ENCODE assay signal across 10 cellular contexts in genomic region chr22:42688914-42689275, GRCh38. TPM values are rescaled to one million over a fixed set of nuclear protein-coding genes. Genes with fewer than 3 reads are reported as not detected.
DNase-seq lines count a peak whose midpoint lies in the region; ATAC-seq, FAIRE-seq and TF ChIP-seq lines count a peak whose summit lies in the region.
"Had no signal": no experiment of that assay in that cellular context is flagged by ENCODE, and none has a peak within 500 bp of the region (broad histone marks: within the 10 kb centered on the region; RNA-seq: fewer than 3 reads in every experiment).

No MANE protein-coding gene starts in this region.

- no peaks in the 10 kb centered on the region for H3K36me3 Mint-ChIP-seq in brain

- H2AFZ ChIP-seq in HCT116 (ENCODE audit: low read depth, low read length, poor library complexity, severe bottlenecking) (no peak overlapping the region), HepG2 (ENCODE audit: low read length) (no peak overlapping the region)

- TF ChIP-seq RAD21 in HCT116 (IDR thresholded peaks at IDR 0.05; ENCODE audit: low read depth) (no peak), HepG2 (CRISPR knock-in tag; IDR thresholded peaks at IDR 0.05) (no peak)

- H4K20me1 ChIP-seq in HCT116 (ENCODE audit: insufficient read depth), result no peaks in the 10 kb centered on the region
- H4K20me1 ChIP-seq in HepG2 (ENCODE audit: insufficient read depth, low read length), result no peaks in the 10 kb centered on the region

- H3K4me1 Mint-ChIP-seq in brain, result peaks cover 35% of the 10 kb centered on the region

- H3K79me2 ChIP-seq in HCT116 (ENCODE audit: insufficient read depth, low read length) (no peaks in the 10 kb centered on the region), HepG2 (ENCODE audit: insufficient read depth, low read length) (no peaks in the 10 kb centered on the region)

- H3K4me3 Mint-ChIP-seq in brain, result peak overlapping the region in 4 of 5 experiments; percentile 32 to 51 (median 40)

- H3K27ac ChIP-seq in HCT116 (ENCODE audit: low read depth, low read length), result peak overlapping the region; percentile 40; the same call in 1 of the 2 replicates
- no peak overlapping the region for H3K27ac ChIP-seq in HepG2 (ENCODE audit: extremely low read length, insufficient read depth, low read length)
- peak overlapping the region; percentile 74 to 91 (median 90) for H3K27ac ChIP-seq in stomach

- in situ Hi-C loops in HepG2 (cut with HindIII; ENCODE audit: extremely low pct_ligation_motif_present, low pct_unique_long_range_greater_than_20kb), result no loop called here

- intact Hi-C loops in HCT116 (cut with micrococcal nuclease), result no loop called here
- intact Hi-C loops in HepG2 (cut with micrococcal nuclease; ENCODE audit: unreplicated experiment), result no loop called here
- intact Hi-C loops in stomach (cut with DNase I; ENCODE audit: low total_unique reads), result no loop called here

- CTCF ChIA-PET in HCT116 (lab: Charles Lee) (no interaction called here), HepG2 (lab: Yijun Ruan, JAX; ENCODE audit: low intra/inter-chr PET ratio, low total read pairs) (no interaction called here)

- peaks cover 7% of the 10 kb centered on the region for H3K27me3 Mint-ChIP-seq in brain

- RAD21 ChIA-PET in HCT116 (lab: Charles Lee; ENCODE audit: low non-redundant PET in 1 of 2, low total read pairs in 2 of 2, uncharacterized antibody in 2 of 2, unreplicated experiment in 2 of 2), result no interaction called here

- POLR2A ChIA-PET in HCT116 (lab: Charles Lee), result no interaction called here
- POLR2A ChIA-PET in HepG2 (lab: Yijun Ruan, JAX), result interaction anchor here (1.2 to 3.7 kb wide), 4 partner anchors 9 to 73 kb away, joined by 7 to 16 read pairs (median 8); partner anchors contain the start of genes CYB5R3 and POLDIP3

- 3% methylated on average over 4 of the region's 8 CpGs for WGBS in HepG2 (ENCODE audit: low lambda C conversion rate)
- WGBS in stomach, 5 donors, result 28 to 45% (median 33%) methylated on average over 4 to 8 of the region's 8 CpGs

- ATAC-seq in HCT116 (no peak), HepG2 (no peak), HG02884 (IDR thresholded peaks at IDR 0.05; ENCODE audit: unreplicated experiment) (no peak)

- H3K27ac Mint-ChIP-seq in brain, result peak overlapping the region; percentile 86 to 96 (median 91)

- H3K9ac ChIP-seq in HCT116 (ENCODE audit: low read length) (no peak overlapping the region), HepG2 (ENCODE audit: insufficient read depth, low read depth, low read length) (peak overlapping the region; percentile 41; the same call in 1 of the 2 replicates)

- TF ChIP-seq POLR2A in HCT116 (IDR thresholded peaks at IDR 0.05; ENCODE audit: borderline replicate concordance, extremely low read depth, insufficient read depth, insufficient read length), result no peak
- no peak for TF ChIP-seq POLR2A in HepG2 (IDR thresholded peaks at IDR 0.05; ENCODE audit: insufficient read depth in 1 of 2, low read depth in 2 of 2, low read length in 2 of 2)
- no peak for TF ChIP-seq POLR2A in stomach (IDR thresholded peaks at IDR 0.05)
- TF ChIP-seq POLR2A in GM12891 (IDR thresholded peaks at IDR 0.05; ENCODE audit: low read depth, low read length), result no peak

- no peaks in the 10 kb centered on the region; a peak in 1 of 4 replicates for H3K36me3 ChIP-seq in HCT116 (ENCODE audit: control insufficient read depth in 1 of 2, insufficient read depth in 2 of 2, low read length in 2 of 2)
- H3K36me3 ChIP-seq in HepG2 (replicated peaks in 1 of 2; ENCODE audit: control insufficient read depth in 1 of 2, insufficient read depth in 2 of 2, low read length in 2 of 2), result no peaks in the 10 kb centered on the region
- peaks cover 11 to 27% (median 24%) of the 10 kb centered on the region in 4 donors for H3K36me3 ChIP-seq in stomach

- H3K9me2 ChIP-seq in HCT116 (ENCODE audit: insufficient read depth), result no peaks in the 10 kb centered on the region

- H3K27me3 ChIP-seq in HCT116 (ENCODE audit: insufficient read depth, low read length) (no peaks in the 10 kb centered on the region), HepG2 (ENCODE audit: control insufficient read depth in 1 of 2, insufficient read depth in 2 of 2, low read length in 2 of 2) (no peaks in the 10 kb centered on the region; a peak in 1 of 5 replicates), stomach (no peaks in the 10 kb centered on the region)

- no peak for FAIRE-seq in HepG2 (lab: Jason Lieb, UNC)
- FAIRE-seq in GM12891 (lab: Jason Lieb, UNC), result no peak

- H3K4me3 ChIP-seq in HCT116 (replicated peaks in 1 of 2; ENCODE audit: low read depth in 1 of 2, low read length in 2 of 2), result no peak overlapping the region
- peak overlapping the region; percentile 28 to 60 (median 50) for H3K4me3 ChIP-seq in HepG2 (replicated peaks in 1 of 3; ENCODE audit: insufficient read depth in 1 of 3, low read depth in 2 of 3, low read length in 3 of 3)
- H3K4me3 ChIP-seq in stomach, result no peak overlapping the region

- TF ChIP-seq CTCF in HCT116 (IDR thresholded peaks at IDR 0.05 in 2 of 3, conservative IDR thresholded peaks at IDR 0.05 in 1 of 3; ENCODE audit: borderline replicate concordance in 1 of 3, insufficient read depth in 1 of 3, low read depth in 2 of 3, low read length in 2 of 3) (no peak), brain (conservative IDR thresholded peaks at IDR 0.05) (no peak), HepG2 (CRISPR knock-in tag; IDR thresholded peaks at IDR 0.05) (no peak), stomach (IDR thresholded peaks at IDR 0.05) (no peak)

- H3K9me3 Mint-ChIP-seq in brain, result no peaks in the 10 kb centered on the region

- H3K4me2 ChIP-seq in HCT116 (ENCODE audit: low read length) (peak overlapping the region; percentile 22; the same call in 1 of the 2 replicates), HepG2 (ENCODE audit: low read depth, low read length) (peak overlapping the region; percentile 86)

- H3K4me1 ChIP-seq in HCT116 (ENCODE audit: control insufficient read depth in 1 of 2, insufficient read depth in 2 of 2, low read length in 2 of 2), result peaks cover 33% of the 10 kb centered on the region in 2 experiments
- peaks cover 51% of the 10 kb centered on the region for H3K4me1 ChIP-seq in HepG2 (ENCODE audit: insufficient read depth, low read length)
- H3K4me1 ChIP-seq in stomach, result peaks cover 49 to 70% (median 60%) of the 10 kb centered on the region in 4 donors

- DNase-seq in HCT116 (ENCODE audit: low read depth, low spot score), result no peak
- DNase-seq in HepG2 (ENCODE audit: low spot score), result no peak
- DNase-seq in stomach, result no peak
- no peak for DNase-seq in RPMI8226
- no peak for DNase-seq in GM12891 (ENCODE audit: insufficient read length, low spot score)
- no peak for DNase-seq in stimulated activated CD4-positive, alpha-beta T cell treated with anti-CD3 and anti-CD28 coated beads, Interleukin-4, amount 100 ng/mL, for 1 hour
- DNase-seq: activated CD8-positive, alpha-beta memory T cell treated with anti-CD3 and anti-CD28 coated beads, Interleukin-2, amount 50 U/mL, for 48 hours; effector CD8-positive, alpha-beta T cell had no signal

- H3K9me3 ChIP-seq in HCT116 (ENCODE audit: control insufficient read depth in 1 of 2, insufficient read depth in 1 of 2, low read depth in 1 of 2, low read length in 2 of 2) (no peaks in the 10 kb centered on the region), HepG2 (ENCODE audit: low read length) (no peaks in the 10 kb centered on the region), stomach (no peaks in the 10 kb centered on the region)

- TF ChIP-seq EP300 in HepG2 (IDR thresholded peaks at IDR 0.05; ENCODE audit: low read depth in 2 of 2, low read length in 2 of 2), result no peak
- no peak for TF ChIP-seq EP300 in HepG2 (CRISPR knock-in tag; IDR thresholded peaks at IDR 0.05; ENCODE audit: borderline replicate concordance)
- no peak for TF ChIP-seq EP300 in stomach (IDR thresholded peaks at IDR 0.05)

- BruUV-seq in HCT116 (replicated peaks; lab: Mats Ljungman, UMichigan) (no TSS peak), HepG2 (replicated peaks; lab: Mats Ljungman, UMichigan) (no TSS peak)

RNA-seq across cellular contexts. Expression of gene A4GALT, which starts 31.8 kb away (rescaled TPM):
- total RNA-seq in HCT116 (2021; ENCODE audit: unreplicated experiment) (16.0 TPM), HepG2 (2016; rRNA removed; fragmentation: Illumina TruSeq; extraction: Trizol) (0.09 TPM in 1 of 2 replicates, not detected in the other), stomach (10 to 100 TPM in 3 of 5 donors, 1 to 10 TPM in 2; 3.2 to 59.4 (median 13.3) TPM)
- polyA plus RNA-seq in HCT116 (2012), result 14.2 and 14.3 TPM in 2 replicates
- polyA plus RNA-seq in brain (ENCODE audit: insufficient read depth, low read depth, low replicate concordance) (5.1 TPM), HepG2 (2011; rRNA removed) (1.1 and 2.7 TPM in 2 replicates), stomach (10 to 100 TPM; 20.9 to 28.9 (median 23.9) TPM)
- not detected in 2 replicates for total RNA-seq in HepG2 (2016; cell fraction: cytosol; rRNA removed; fragmentation: Illumina TruSeq; extraction: Trizol; ENCODE audit: low read depth)
- total RNA-seq in HepG2 (2016; cell fraction: insoluble cytoplasmic fraction; rRNA removed; fragmentation: Illumina TruSeq; extraction: Trizol), result not detected in 2 replicates
- not detected in 2 replicates for total RNA-seq in HepG2 (2016; cell fraction: membrane; rRNA removed; fragmentation: Illumina TruSeq; extraction: Trizol)
- not detected in 2 replicates for total RNA-seq in HepG2 (2016; cell fraction: nucleus; rRNA removed; fragmentation: Illumina TruSeq; extraction: Trizol)
- 2.5 and 4.5 TPM in 2 replicates for polyA plus RNA-seq in HepG2 (2011; cell fraction: cytosol; rRNA removed)
- polyA plus RNA-seq in HepG2 (2011; cell fraction: nucleus; rRNA removed), result 3.2 and 3.6 TPM in 2 replicates
- 0.74 and 1.8 TPM in 2 replicates for polyA plus RNA-seq in HepG2 (2012)
- not detected in 2 replicates for polyA plus RNA-seq in HepG2 (2016; cell fraction: cytosol; fragmentation: Illumina TruSeq; extraction: Trizol; ENCODE audit: low read depth)
- polyA plus RNA-seq in HepG2 (2016; cell fraction: insoluble cytoplasmic fraction; fragmentation: Illumina TruSeq; extraction: Trizol; ENCODE audit: low read depth), result 0.15 TPM in 1 of 2 replicates, not detected in the other
- 0.09 TPM in 1 of 2 replicates, not detected in the other for polyA plus RNA-seq in HepG2 (2016; cell fraction: membrane; fragmentation: Illumina TruSeq; extraction: Trizol; ENCODE audit: low read depth)
- not detected in 2 replicates for polyA plus RNA-seq in HepG2 (2016; cell fraction: nucleus; fragmentation: Illumina TruSeq; extraction: Trizol; ENCODE audit: insufficient read depth, low read depth)
- polyA minus RNA-seq in HepG2 (2011; rRNA and poly(A)+ RNA removed; ENCODE audit: low replicate concordance), result 7.6 and 7.8 TPM in 2 replicates
- 1.5 and 2.5 TPM in 2 replicates for polyA minus RNA-seq in HepG2 (2011; cell fraction: cytosol; rRNA and poly(A)+ RNA removed)
- 2.1 and 2.9 TPM in 2 replicates for polyA minus RNA-seq in HepG2 (2011; cell fraction: nucleus; rRNA and poly(A)+ RNA removed)
- 11.9 TPM for polyA plus RNA-seq in GM12891 (2012; ENCODE audit: low read depth, missing spikeins)

RNA-seq across cellular contexts. Expression of gene CYB5R3, which starts 39.7 kb away (rescaled TPM):
- total RNA-seq in HCT116 (2021; ENCODE audit: unreplicated experiment) (127 TPM), HepG2 (2016; rRNA removed; fragmentation: Illumina TruSeq; extraction: Trizol) (31.5 and 32.4 TPM in 2 replicates), stomach (100 to 1,000 TPM in 2 of 5 donors, 10 to 100 TPM in 3; 33.6 to 156 (median 44.6) TPM)
- polyA plus RNA-seq in HCT116 (2012), result 150 and 166 TPM in 2 replicates
- polyA plus RNA-seq in brain (ENCODE audit: insufficient read depth, low read depth, low replicate concordance) (278 TPM), HepG2 (2011; rRNA removed) (305 and 347 TPM in 2 replicates), stomach (100 to 1,000 TPM in 1 of 3 donors, 10 to 100 TPM in 2; 75.6 to 116 (median 88.5) TPM)
- total RNA-seq in HepG2 (2016; cell fraction: cytosol; rRNA removed; fragmentation: Illumina TruSeq; extraction: Trizol; ENCODE audit: low read depth), result 9.5 and 9.9 TPM in 2 replicates
- total RNA-seq in HepG2 (2016; cell fraction: insoluble cytoplasmic fraction; rRNA removed; fragmentation: Illumina TruSeq; extraction: Trizol), result 27.7 and 33.5 TPM in 2 replicates
- 19.2 and 24.7 TPM in 2 replicates for total RNA-seq in HepG2 (2016; cell fraction: membrane; rRNA removed; fragmentation: Illumina TruSeq; extraction: Trizol)
- 26.9 and 30.5 TPM in 2 replicates for total RNA-seq in HepG2 (2016; cell fraction: nucleus; rRNA removed; fragmentation: Illumina TruSeq; extraction: Trizol)
- polyA plus RNA-seq in HepG2 (2011; cell fraction: cytosol; rRNA removed), result 171 and 227 TPM in 2 replicates
- 180 and 209 TPM in 2 replicates for polyA plus RNA-seq in HepG2 (2011; cell fraction: nucleus; rRNA removed)
- polyA plus RNA-seq in HepG2 (2012), result 258 and 265 TPM in 2 replicates
- polyA plus RNA-seq in HepG2 (2016; cell fraction: cytosol; fragmentation: Illumina TruSeq; extraction: Trizol; ENCODE audit: low read depth), result 41.8 and 43.2 TPM in 2 replicates
- polyA plus RNA-seq in HepG2 (2016; cell fraction: insoluble cytoplasmic fraction; fragmentation: Illumina TruSeq; extraction: Trizol; ENCODE audit: low read depth), result 103 and 141 TPM in 2 replicates
- polyA plus RNA-seq in HepG2 (2016; cell fraction: membrane; fragmentation: Illumina TruSeq; extraction: Trizol; ENCODE audit: low read depth), result 69.2 and 69.5 TPM in 2 replicates
- 118 and 123 TPM in 2 replicates for polyA plus RNA-seq in HepG2 (2016; cell fraction: nucleus; fragmentation: Illumina TruSeq; extraction: Trizol; ENCODE audit: insufficient read depth, low read depth)
- polyA minus RNA-seq in HepG2 (2011; rRNA and poly(A)+ RNA removed; ENCODE audit: low replicate concordance), result 63.4 and 306 TPM in 2 replicates
- 173 and 208 TPM in 2 replicates for polyA minus RNA-seq in HepG2 (2011; cell fraction: cytosol; rRNA and poly(A)+ RNA removed)
- 50.5 and 63.4 TPM in 2 replicates for polyA minus RNA-seq in HepG2 (2011; cell fraction: nucleus; rRNA and poly(A)+ RNA removed)
- 87.7 TPM for polyA plus RNA-seq in GM12891 (2012; ENCODE audit: low read depth, missing spikeins)

RNA-seq across cellular contexts. Expression of gene ATP5MGL, which starts 48.5 kb away (rescaled TPM):
- total RNA-seq in HCT116 (2021; ENCODE audit: unreplicated experiment) (0.91 TPM), HepG2 (2016; rRNA removed; fragmentation: Illumina TruSeq; extraction: Trizol) (0.97 TPM in 1 of 2 replicates, not detected in the other), stomach (under 1 TPM in 1 of 5 donors, not detected in 4; 0.73 TPM)
- polyA plus RNA-seq in HCT116 (2012), result 0.08 and 0.22 TPM in 2 replicates
- polyA plus RNA-seq in brain (ENCODE audit: insufficient read depth, low read depth, low replicate concordance) (not detected), HepG2 (2011; rRNA removed) (0.40 and 0.50 TPM in 2 replicates), stomach (not detected)
- total RNA-seq in HepG2 (2016; cell fraction: cytosol; rRNA removed; fragmentation: Illumina TruSeq; extraction: Trizol; ENCODE audit: low read depth), result 0.35 TPM in 1 of 2 replicates, not detected in the other
- 0.58 TPM in 1 of 2 replicates, not detected in the other for total RNA-seq in HepG2 (2016; cell fraction: insoluble cytoplasmic fraction; rRNA removed; fragmentation: Illumina TruSeq; extraction: Trizol)
- total RNA-seq in HepG2 (2016; cell fraction: membrane; rRNA removed; fragmentation: Illumina TruSeq; extraction: Trizol), result not detected in 2 replicates
- total RNA-seq in HepG2 (2016; cell fraction: nucleus; rRNA removed; fragmentation: Illumina TruSeq; extraction: Trizol), result 0.69 and 1.2 TPM in 2 replicates
- polyA plus RNA-seq in HepG2 (2011; cell fraction: cytosol; rRNA removed), result not detected in 2 replicates
- polyA plus RNA-seq in HepG2 (2011; cell fraction: nucleus; rRNA removed), result 0.40 and 1.1 TPM in 2 replicates
- 0.21 TPM in 1 of 2 replicates, not detected in the other for polyA plus RNA-seq in HepG2 (2012)
- polyA plus RNA-seq in HepG2 (2016; cell fraction: cytosol; fragmentation: Illumina TruSeq; extraction: Trizol; ENCODE audit: low read depth), result not detected in 2 replicates
- polyA plus RNA-seq in HepG2 (2016; cell fraction: insoluble cytoplasmic fraction; fragmentation: Illumina TruSeq; extraction: Trizol; ENCODE audit: low read depth), result not detected in 2 replicates
- not detected in 2 replicates for polyA plus RNA-seq in HepG2 (2016; cell fraction: membrane; fragmentation: Illumina TruSeq; extraction: Trizol; ENCODE audit: low read depth)
- polyA plus RNA-seq in HepG2 (2016; cell fraction: nucleus; fragmentation: Illumina TruSeq; extraction: Trizol; ENCODE audit: insufficient read depth, low read depth), result not detected in 2 replicates
- polyA minus RNA-seq in HepG2 (2011; rRNA and poly(A)+ RNA removed; ENCODE audit: low replicate concordance), result 2.1 and 4.3 TPM in 2 replicates
- not detected in 2 replicates for polyA minus RNA-seq in HepG2 (2011; cell fraction: cytosol; rRNA and poly(A)+ RNA removed)
- 3.9 and 6.5 TPM in 2 replicates for polyA minus RNA-seq in HepG2 (2011; cell fraction: nucleus; rRNA and poly(A)+ RNA removed)
- polyA plus RNA-seq in GM12891 (2012; ENCODE audit: low read depth, missing spikeins), result not detected

Comparison
In these comparisons a context has a peak if more than half of its experiments do, and no peak if none do; other contexts are left out.
1. H3K4me3 ChIP-seq: peak in HepG2 (3 of 3); none in HCT116 (0 of 2) and stomach (0 of 4).